Comparison of ENCODE assay signal across 1 cellular context in the genomic region with DNA sequence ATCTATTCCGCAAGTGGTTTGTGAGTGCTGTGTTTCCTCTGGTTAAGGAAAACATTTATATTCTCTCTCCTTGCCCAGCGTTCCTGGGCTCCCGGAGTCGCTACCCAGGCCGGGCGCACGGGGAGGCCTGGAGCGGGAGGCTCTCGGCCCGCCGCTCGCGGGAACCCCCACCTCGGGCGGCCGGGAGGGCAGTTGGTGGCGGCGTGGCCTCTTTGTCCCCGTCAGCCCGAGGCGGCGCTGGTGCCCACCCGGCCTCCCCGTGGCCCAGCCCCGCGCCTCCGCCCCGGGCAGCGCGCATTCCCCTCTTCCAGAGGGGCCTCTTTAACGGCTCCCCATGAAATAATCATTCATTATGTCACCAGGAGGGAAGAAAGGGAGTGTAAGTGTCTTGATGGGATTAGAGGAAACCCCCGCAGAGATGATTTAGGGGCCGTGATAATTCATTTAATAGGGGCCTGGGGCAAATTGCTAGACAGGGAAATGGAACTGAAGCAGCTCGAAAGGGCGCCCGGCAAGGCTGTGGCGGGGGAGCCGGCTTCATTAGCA.
A peak's percentile ranks its signal among the peaks of the same experiment; 100 is the strongest.
TF ChIP-seq lines count a peak whose summit lies in the region.

No MANE protein-coding gene starts in this region.

TF ChIP-seq in HEK293, 187 proteins besides CTCF, POLR2A, EP300 and RAD21 (continued from another document and continues in another):
- TF ChIP-seq MZF1 (tag by site-specific recombination; IDR thresholded peaks at IDR 0.05; ENCODE audit: borderline replicate concordance) (peak; percentile 77; the same call in 1 of the 2 replicates), SETDB1 (IDR thresholded peaks at IDR 0.05; ENCODE audit: insufficient read length, low read length) (no peak), REPIN1 (tag by site-specific recombination; IDR thresholded peaks at IDR 0.05; ENCODE audit: low read depth) (no peak), ZNF785 (tag by site-specific recombination; IDR thresholded peaks at IDR 0.05) (no peak), ZBTB21 (tag by site-specific recombination; IDR thresholded peaks at IDR 0.05) (no peak), SP2 (tag by site-specific recombination; IDR thresholded peaks at IDR 0.05) (peak; percentile 40), TRIM28 (IDR thresholded peaks at IDR 0.05; ENCODE audit: borderline replicate concordance, low read length) (no peak), ZNF16 (tag by site-specific recombination; IDR thresholded peaks at IDR 0.05; ENCODE audit: low read depth) (no peak), ZNF510 (tag by site-specific recombination; IDR thresholded peaks at IDR 0.05; ENCODE audit: insufficient replicate concordance) (no peak), ZNF645 (tag by site-specific recombination; IDR thresholded peaks at IDR 0.05) (peak; percentile 61; the same call in 1 of the 2 replicates), ZNF830 (tag by site-specific recombination; IDR thresholded peaks at IDR 0.05; ENCODE audit: low read depth) (no peak), SP3 (tag by site-specific recombination; IDR thresholded peaks at IDR 0.05) (no peak), ZNF561 (tag by site-specific recombination; IDR thresholded peaks at IDR 0.05; ENCODE audit: borderline replicate concordance) (peak; percentile 84; the same call in 1 of the 2 replicates), ZNF837 (tag by site-specific recombination; IDR thresholded peaks at IDR 0.05) (no peak), PBX3 (CRISPR knock-in tag; IDR thresholded peaks at IDR 0.05) (no peak), ZNF488 (tag by site-specific recombination; IDR thresholded peaks at IDR 0.05) (peak; percentile 93), ZNF423 (tag by site-specific recombination; IDR thresholded peaks at IDR 0.05) (peak; percentile 76), ZNF416 (tag by site-specific recombination; IDR thresholded peaks at IDR 0.05) (no peak), ZNF707 (tag by site-specific recombination; IDR thresholded peaks at IDR 0.05) (no peak), ZNF354C (tag by site-specific recombination; IDR thresholded peaks at IDR 0.05; ENCODE audit: borderline replicate concordance, low read depth) (no peak), GLIS2 (tag by site-specific recombination; IDR thresholded peaks at IDR 0.05) (peak; percentile 76), BCL11A (tag by site-specific recombination; IDR thresholded peaks at IDR 0.05; ENCODE audit: low read depth) (no peak), MEIS1 (CRISPR knock-in tag; IDR thresholded peaks at IDR 0.05; ENCODE audit: borderline replicate concordance) (no peak), EGR2 (tag by site-specific recombination; IDR thresholded peaks at IDR 0.05; ENCODE audit: low read depth) (no peak), ZBTB1 (tag by site-specific recombination; IDR thresholded peaks at IDR 0.05) (no peak), ZNF391 (tag by site-specific recombination; IDR thresholded peaks at IDR 0.05; ENCODE audit: borderline replicate concordance, low read depth) (peak; percentile 78; the same call in 1 of the 2 replicates), ZNF747 (tag by site-specific recombination; IDR thresholded peaks at IDR 0.05) (no peak), GLI2 (tag by site-specific recombination; IDR thresholded peaks at IDR 0.05; ENCODE audit: borderline replicate concordance, low read depth) (peak; percentile 75; the same call in 1 of the 2 replicates), GLI4 (tag by site-specific recombination; IDR thresholded peaks at IDR 0.05) (no peak), ZFHX2 (tag by site-specific recombination; conservative IDR thresholded peaks at IDR 0.05) (peak; percentile 32), ZNF518A (tag by site-specific recombination; conservative IDR thresholded peaks at IDR 0.05; ENCODE audit: low read depth) (no peak), ZNF394 (tag by site-specific recombination; IDR thresholded peaks at IDR 0.05; ENCODE audit: borderline replicate concordance) (0 out of 2 replicates have a peak, but pooled peaks have one; percentile 27), ZIC2 (tag by site-specific recombination; IDR thresholded peaks at IDR 0.05) (peak; percentile 97), PRDM1 (tag by site-specific recombination; IDR thresholded peaks at IDR 0.05) (no peak), ZNF221 (tag by site-specific recombination; IDR thresholded peaks at IDR 0.05; ENCODE audit: borderline replicate concordance) (peak; percentile 68; the same call in 1 of the 2 replicates), ZNF335 (tag by site-specific recombination; conservative IDR thresholded peaks at IDR 0.05) (no peak)
- TF ChIP-seq, protein P1, sequence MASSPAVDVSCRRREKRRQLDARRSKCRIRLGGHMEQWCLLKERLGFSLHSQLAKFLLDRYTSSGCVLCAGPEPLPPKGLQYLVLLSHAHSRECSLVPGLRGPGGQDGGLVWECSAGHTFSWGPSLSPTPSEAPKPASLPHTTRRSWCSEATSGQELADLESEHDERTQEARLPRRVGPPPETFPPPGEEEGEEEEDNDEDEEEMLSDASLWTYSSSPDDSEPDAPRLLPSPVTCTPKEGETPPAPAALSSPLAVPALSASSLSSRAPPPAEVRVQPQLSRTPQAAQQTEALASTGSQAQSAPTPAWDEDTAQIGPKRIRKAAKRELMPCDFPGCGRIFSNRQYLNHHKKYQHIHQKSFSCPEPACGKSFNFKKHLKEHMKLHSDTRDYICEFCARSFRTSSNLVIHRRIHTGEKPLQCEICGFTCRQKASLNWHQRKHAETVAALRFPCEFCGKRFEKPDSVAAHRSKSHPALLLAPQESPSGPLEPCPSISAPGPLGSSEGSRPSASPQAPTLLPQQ (tag by site-specific recombination; IDR thresholded peaks at IDR 0.05) = no peak
- TF ChIP-seq, protein P2, sequence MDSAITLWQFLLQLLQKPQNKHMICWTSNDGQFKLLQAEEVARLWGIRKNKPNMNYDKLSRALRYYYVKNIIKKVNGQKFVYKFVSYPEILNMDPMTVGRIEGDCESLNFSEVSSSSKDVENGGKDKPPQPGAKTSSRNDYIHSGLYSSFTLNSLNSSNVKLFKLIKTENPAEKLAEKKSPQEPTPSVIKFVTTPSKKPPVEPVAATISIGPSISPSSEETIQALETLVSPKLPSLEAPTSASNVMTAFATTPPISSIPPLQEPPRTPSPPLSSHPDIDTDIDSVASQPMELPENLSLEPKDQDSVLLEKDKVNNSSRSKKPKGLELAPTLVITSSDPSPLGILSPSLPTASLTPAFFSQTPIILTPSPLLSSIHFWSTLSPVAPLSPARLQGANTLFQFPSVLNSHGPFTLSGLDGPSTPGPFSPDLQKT (IDR thresholded peaks at IDR 0.05; ENCODE audit: borderline replicate concordance, low read depth, low read length) = no peak
- TF ChIP-seq, protein P3, sequence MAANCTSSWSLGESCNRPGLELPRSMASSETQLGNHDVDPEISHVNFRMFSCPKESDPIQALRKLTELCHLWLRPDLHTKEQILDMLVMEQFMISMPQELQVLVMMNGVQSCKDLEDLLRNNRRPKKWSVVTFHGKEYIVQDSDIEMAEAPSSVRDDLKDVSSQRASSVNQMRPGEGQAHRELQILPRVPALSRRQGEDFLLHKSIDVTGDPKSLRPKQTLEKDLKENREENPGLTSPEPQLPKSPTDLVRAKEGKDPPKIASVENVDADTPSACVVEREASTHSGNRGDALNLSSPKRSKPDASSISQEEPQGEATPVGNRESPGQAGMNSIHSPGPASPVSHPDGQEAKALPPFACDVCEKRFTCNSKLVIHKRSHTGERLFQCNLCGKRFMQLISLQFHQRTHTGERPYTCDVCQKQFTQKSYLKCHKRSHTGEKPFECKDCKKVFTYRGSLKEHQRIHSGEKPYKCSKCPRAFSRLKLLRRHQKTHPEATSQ (tag by site-specific recombination; IDR thresholded peaks at IDR 0.05) = no peak
- TF ChIP-seq, protein P4, sequence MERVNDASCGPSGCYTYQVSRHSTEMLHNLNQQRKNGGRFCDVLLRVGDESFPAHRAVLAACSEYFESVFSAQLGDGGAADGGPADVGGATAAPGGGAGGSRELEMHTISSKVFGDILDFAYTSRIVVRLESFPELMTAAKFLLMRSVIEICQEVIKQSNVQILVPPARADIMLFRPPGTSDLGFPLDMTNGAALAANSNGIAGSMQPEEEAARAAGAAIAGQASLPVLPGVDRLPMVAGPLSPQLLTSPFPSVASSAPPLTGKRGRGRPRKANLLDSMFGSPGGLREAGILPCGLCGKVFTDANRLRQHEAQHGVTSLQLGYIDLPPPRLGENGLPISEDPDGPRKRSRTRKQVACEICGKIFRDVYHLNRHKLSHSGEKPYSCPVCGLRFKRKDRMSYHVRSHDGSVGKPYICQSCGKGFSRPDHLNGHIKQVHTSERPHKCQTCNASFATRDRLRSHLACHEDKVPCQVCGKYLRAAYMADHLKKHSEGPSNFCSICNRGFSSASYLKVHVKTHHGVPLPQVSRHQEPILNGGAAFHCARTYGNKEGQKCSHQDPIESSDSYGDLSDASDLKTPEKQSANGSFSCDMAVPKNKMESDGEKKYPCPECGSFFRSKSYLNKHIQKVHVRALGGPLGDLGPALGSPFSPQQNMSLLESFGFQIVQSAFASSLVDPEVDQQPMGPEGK (tag by site-specific recombination; IDR thresholded peaks at IDR 0.05) = no peak
- TF ChIP-seq, protein P5, sequence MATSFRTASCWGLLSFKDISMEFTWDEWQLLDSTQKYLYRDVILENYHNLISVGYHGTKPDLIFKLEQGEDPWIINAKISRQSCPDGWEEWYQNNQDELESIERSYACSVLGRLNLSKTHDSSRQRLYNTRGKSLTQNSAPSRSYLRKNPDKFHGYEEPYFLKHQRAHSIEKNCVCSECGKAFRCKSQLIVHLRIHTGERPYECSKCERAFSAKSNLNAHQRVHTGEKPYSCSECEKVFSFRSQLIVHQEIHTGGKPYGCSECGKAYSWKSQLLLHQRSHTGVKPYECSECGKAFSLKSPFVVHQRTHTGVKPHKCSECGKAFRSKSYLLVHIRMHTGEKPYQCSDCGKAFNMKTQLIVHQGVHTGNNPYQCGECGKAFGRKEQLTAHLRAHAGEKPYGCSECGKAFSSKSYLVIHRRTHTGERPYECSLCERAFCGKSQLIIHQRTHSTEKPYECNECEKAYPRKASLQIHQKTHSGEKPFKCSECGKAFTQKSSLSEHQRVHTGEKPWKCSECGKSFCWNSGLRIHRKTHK (tag by site-specific recombination; IDR thresholded peaks at IDR 0.05) = no peak
- TF ChIP-seq, protein P6, sequence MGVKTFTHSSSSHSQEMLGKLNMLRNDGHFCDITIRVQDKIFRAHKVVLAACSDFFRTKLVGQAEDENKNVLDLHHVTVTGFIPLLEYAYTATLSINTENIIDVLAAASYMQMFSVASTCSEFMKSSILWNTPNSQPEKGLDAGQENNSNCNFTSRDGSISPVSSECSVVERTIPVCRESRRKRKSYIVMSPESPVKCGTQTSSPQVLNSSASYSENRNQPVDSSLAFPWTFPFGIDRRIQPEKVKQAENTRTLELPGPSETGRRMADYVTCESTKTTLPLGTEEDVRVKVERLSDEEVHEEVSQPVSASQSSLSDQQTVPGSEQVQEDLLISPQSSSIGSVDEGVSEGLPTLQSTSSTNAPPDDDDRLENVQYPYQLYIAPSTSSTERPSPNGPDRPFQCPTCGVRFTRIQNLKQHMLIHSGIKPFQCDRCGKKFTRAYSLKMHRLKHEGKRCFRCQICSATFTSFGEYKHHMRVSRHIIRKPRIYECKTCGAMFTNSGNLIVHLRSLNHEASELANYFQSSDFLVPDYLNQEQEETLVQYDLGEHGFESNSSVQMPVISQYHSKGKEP (tag by site-specific recombination; IDR thresholded peaks at IDR 0.05) = peak; percentile 76
